16 cellular contexts compared by ENCODE assay signal in genomic region chr7:26618458-26618857, GRCh38.
A peak's percentile ranks its signal among the peaks of the same experiment; 100 is the strongest.
DNase-seq lines count a peak whose midpoint lies in the region; ATAC-seq and TF ChIP-seq lines count a peak whose summit lies in the region.
"Had no signal": no experiment of that assay in that cellular context is flagged by ENCODE, and none has a peak within 500 bp of the region (broad histone marks: within the 10 kb centered on the region; RNA-seq: fewer than 3 reads in every experiment).

No MANE protein-coding gene starts in this region.

- no peak for TF ChIP-seq CTCF in nephron progenitor cell (IDR thresholded peaks at IDR 0.05)

- H3K4me1 Mint-ChIP-seq in nephron progenitor cell: peaks cover 61% of the 10 kb centered on the region
- H3K4me1 Mint-ChIP-seq: CD4-positive, alpha-beta memory T cell had no signal

- H3K9me3 Mint-ChIP-seq in nephron progenitor cell: peaks cover 4% of the 10 kb centered on the region
- H3K9me3 Mint-ChIP-seq: CD4-positive, alpha-beta memory T cell had no signal

- no peak overlapping the region for H3K4me3 Mint-ChIP-seq in nephron progenitor cell
- H3K4me3 Mint-ChIP-seq: CD4-positive, alpha-beta memory T cell had no signal

- H3K27me3 Mint-ChIP-seq in nephron progenitor cell (ENCODE audit: low read depth, poor library complexity): peaks cover 10% of the 10 kb centered on the region

- peaks cover 9% of the 10 kb centered on the region for H3K36me3 Mint-ChIP-seq in nephron progenitor cell (ENCODE audit: low read depth)
- H3K36me3 Mint-ChIP-seq: CD4-positive, alpha-beta memory T cell had no signal

- peak; percentile 30 for DNase-seq in DMS53 (lab: John Stamatoyannopoulos, UW)
- DNase-seq in DMS53 treated with DMSO at 0.1 percent for 48 hours (lab: John Stamatoyannopoulos, UW; ENCODE audit: unreplicated experiment): no peak
- peak; percentile 78 for DNase-seq in DMS153 treated with DMSO at 0.1 percent for 48 hours (lab: John Stamatoyannopoulos, UW; ENCODE audit: unreplicated experiment)
- DNase-seq in NCI-H82 treated with DMSO at 0.1 percent for 48 hours (lab: John Stamatoyannopoulos, UW; ENCODE audit: unreplicated experiment): peak; percentile 47
- no peak for DNase-seq in nephron progenitor cell
- DNase-seq in stimulated activated CD4-positive, alpha-beta T cell treated with anti-CD3 and anti-CD28 coated beads, Interleukin-4, amount 100 ng/mL, for 1 hour: no peak
- no peak for DNase-seq in HUDEP-2 (lab: John Stamatoyannopoulos, UW; ENCODE audit: unreplicated experiment in 76 of 76)
- DNase-seq: Calu3; CD4-positive, alpha-beta memory T cell; GF-D8; H7; MV-4-11; SHP77; T-helper 1 cell had no signal

- peak overlapping the region; percentile 28 for H3K27ac Mint-ChIP-seq in nephron progenitor cell
- H3K27ac Mint-ChIP-seq: CD4-positive, alpha-beta memory T cell had no signal

- ATAC-seq in GM18873 (IDR thresholded peaks at IDR 0.05; ENCODE audit: low FRiP score, unreplicated experiment): no peak
- ATAC-seq: SK-N-SH treated with all-trans-retinoic acid at 6 μM for 48 hours had no signal

Comparison
In these comparisons a context has a peak if more than half of its experiments do, and no peak if none do; other contexts are left out.
1. DNase-seq: peak in DMS53 (single experiment), DMS153 treated with DMSO at 0.1 percent for 48 hours (single experiment) and NCI-H82 treated with DMSO at 0.1 percent for 48 hours (single experiment); none in DMS53 treated with DMSO at 0.1 percent for 48 hours (single experiment), nephron progenitor cell (single experiment), stimulated activated CD4-positive, alpha-beta T cell treated with anti-CD3 and anti-CD28 coated beads, Interleukin-4, amount 100 ng/mL, for 1 hour (single experiment) and HUDEP-2 (0 of 76).